13 cellular contexts compared by ENCODE assay signal in genomic region chr20:11234181-11234969, GRCh38.
DNase-seq lines count a peak whose midpoint lies in the region; ATAC-seq and TF ChIP-seq lines count a peak whose summit lies in the region.
"Had no signal": no experiment of that assay in that cellular context is flagged by ENCODE, and none has a peak within 500 bp of the region (broad histone marks: within the 10 kb centered on the region; RNA-seq: fewer than 3 reads in every experiment).

No MANE protein-coding gene starts in this region.

- H3K27me3 ChIP-seq in parathyroid adenoma (ENCODE audit: control insufficient read depth, insufficient read depth, low read length), result no peaks in the 10 kb centered on the region
- H3K27me3 ChIP-seq: right atrium auricular region had no signal

- peak overlapping the region; percentile 38 to 72 for H3K27ac ChIP-seq in coronary artery
- no peak overlapping the region for H3K27ac ChIP-seq in parathyroid adenoma
- H3K27ac ChIP-seq: 22Rv1 had no signal

- in situ Hi-C loops in G401 (cut with HindIII; ENCODE audit: low sequenced_read_pairs), result no loop called here

- H3K9ac ChIP-seq in parathyroid adenoma, result no peak overlapping the region

- peak overlapping the region; percentile 23 for H2AFZ ChIP-seq in parathyroid adenoma

- no peaks in the 10 kb centered on the region for H3K79me2 ChIP-seq in parathyroid adenoma

- peaks cover 8% of the 10 kb centered on the region for H3K4me1 ChIP-seq in parathyroid adenoma

- TF ChIP-seq CTCF in coronary artery (IDR thresholded peaks at IDR 0.05) (no peak), parathyroid adenoma (IDR thresholded peaks at IDR 0.05) (no peak)

- no peaks in the 10 kb centered on the region for H3K9me3 ChIP-seq in parathyroid adenoma (ENCODE audit: control insufficient read depth, low read length)
- H3K9me3 ChIP-seq: right atrium auricular region had no signal

- ATAC-seq in HG03066 (IDR thresholded peaks at IDR 0.05; ENCODE audit: low read depth, unreplicated experiment) (peak; percentile 72), HG02973 (IDR thresholded peaks at IDR 0.05; ENCODE audit: unreplicated experiment) (no peak)

- H3K4me3 ChIP-seq in coronary artery (no peak overlapping the region), parathyroid adenoma (ENCODE audit: low read depth, low read length) (no peak overlapping the region)
- H3K4me3 ChIP-seq: right atrium auricular region had no signal

- no peaks in the 10 kb centered on the region for H3K36me3 ChIP-seq in parathyroid adenoma (ENCODE audit: control insufficient read depth, insufficient read depth, low read length)
- H3K36me3 ChIP-seq: right atrium auricular region had no signal

- peak; percentile 8 for DNase-seq in DMS153 (lab: John Stamatoyannopoulos, UW)
- no peak for DNase-seq in DMS153 treated with DMSO at 0.1 percent for 48 hours (lab: John Stamatoyannopoulos, UW; ENCODE audit: unreplicated experiment)
- DNase-seq in coronary artery (ENCODE audit: low spot score), result no peak
- DNase-seq in SKM-1 (lab: John Stamatoyannopoulos, UW; ENCODE audit: unreplicated experiment), result no peak
- DNase-seq in G401 (ENCODE audit: low spot score), result no peak
- DNase-seq: head of caudate nucleus, NCI-H510A treated with DMSO at 0.1 percent for 48 hours, SHP77 had no signal

- H3K4me2 ChIP-seq in parathyroid adenoma (ENCODE audit: low read length), result no peak overlapping the region
